1 cellular context compared by ENCODE assay signal in genomic region chr20:62500237-62500864, GRCh38.
TF ChIP-seq lines count a peak whose summit lies in the region.

No MANE protein-coding gene starts in this region.

TF ChIP-seq in K562, 482 proteins besides CTCF, POLR2A, EP300 and RAD21 (continued from another document and continues in another):
- TF ChIP-seq ZBTB40 (IDR thresholded peaks at IDR 0.05) (no peak), ZBTB40 (CRISPR knock-in tag; IDR thresholded peaks at IDR 0.05) (no peak), KDM5B (IDR thresholded peaks at IDR 0.05; ENCODE audit: insufficient replicate concordance, low read depth, low read length) (no peak), GABPA (tag; conservative IDR thresholded peaks at IDR 0.05; ENCODE audit: low read depth) (no peak), RUNX1 (IDR thresholded peaks at IDR 0.05; ENCODE audit: low read depth) (no peak), NFATC3 (IDR thresholded peaks at IDR 0.05) (no peak), TRIM25 (IDR thresholded peaks at IDR 0.05; ENCODE audit: borderline replicate concordance) (no peak), ADNP (tag; IDR thresholded peaks at IDR 0.05) (no peak), MED1 (CRISPR knock-in tag; IDR thresholded peaks at IDR 0.05; ENCODE audit: borderline replicate concordance) (no peak), DIDO1 (tag; IDR thresholded peaks at IDR 0.05; ENCODE audit: low read depth) (no peak), ZBTB12 (CRISPR knock-in tag; IDR thresholded peaks at IDR 0.05) (no peak), POLR3G (IDR thresholded peaks at IDR 0.05; ENCODE audit: extremely low read depth, insufficient read length, insufficient replicate concordance) (no peak), RERE (CRISPR knock-in tag; IDR thresholded peaks at IDR 0.05; ENCODE audit: borderline replicate concordance) (no peak), PML (IDR thresholded peaks at IDR 0.05; ENCODE audit: low read length) (no peak), RNF219 (CRISPR knock-in tag; IDR thresholded peaks at IDR 0.05) (no peak), ZNF76 (CRISPR knock-in tag; IDR thresholded peaks at IDR 0.05; ENCODE audit: borderline replicate concordance) (no peak), MTF1 (CRISPR knock-in tag; IDR thresholded peaks at IDR 0.05; ENCODE audit: borderline replicate concordance) (no peak), DDX20 (tag; IDR thresholded peaks at IDR 0.05; ENCODE audit: low read depth) (no peak), USF2 (CRISPR knock-in tag; IDR thresholded peaks at IDR 0.05) (no peak), PHB (CRISPR knock-in tag; IDR thresholded peaks at IDR 0.05) (no peak), ZNF324 (CRISPR knock-in tag; IDR thresholded peaks at IDR 0.05) (no peak), SAP30 (IDR thresholded peaks at IDR 0.05; ENCODE audit: borderline replicate concordance, insufficient read depth, low read depth, low read length, poor library complexity, severe bottlenecking) (no peak), ZNF224 (CRISPR knock-in tag; IDR thresholded peaks at IDR 0.05) (no peak), TSC22D4 (tag; IDR thresholded peaks at IDR 0.05) (no peak), GATA2 (CRISPR knock-in tag; IDR thresholded peaks at IDR 0.05) (no peak), ZBTB7A (IDR thresholded peaks at IDR 0.05; ENCODE audit: borderline replicate concordance, control insufficient read depth, low read depth, low read length) (peak; percentile 47; the same call in 1 of the 2 replicates), ZBTB2 (IDR thresholded peaks at IDR 0.05) (peak; percentile 72), TEAD2 (tag; IDR thresholded peaks at IDR 0.05) (no peak), MYC (IDR thresholded peaks at IDR 0.05; ENCODE audit: low read depth, low read length) (peak; percentile 57; the same call in 1 of the 2 replicates), MYC (CRISPR knock-in tag; IDR thresholded peaks at IDR 0.05; ENCODE audit: borderline replicate concordance, low read depth) (no peak), NCOA6 (IDR thresholded peaks at IDR 0.05) (no peak), HMG20A (CRISPR knock-in tag; conservative IDR thresholded peaks at IDR 0.05) (no peak), KAT8 (IDR thresholded peaks at IDR 0.05; ENCODE audit: low read depth) (no peak), MCM2 (IDR thresholded peaks at IDR 0.05; ENCODE audit: low read depth) (no peak), ILF3 (IDR thresholded peaks at IDR 0.05; ENCODE audit: borderline replicate concordance) (no peak), EHMT2 (IDR thresholded peaks at IDR 0.05) (no peak), HDAC2 (IDR thresholded peaks at IDR 0.05) (no peak), ZNF764 (CRISPR knock-in tag; IDR thresholded peaks at IDR 0.05; ENCODE audit: low read depth) (no peak), BDP1 (IDR thresholded peaks at IDR 0.05; ENCODE audit: insufficient read depth, insufficient read length) (no peak), MAFF (IDR thresholded peaks at IDR 0.05; ENCODE audit: low read length) (no peak)
